In the genomic region with DNA sequence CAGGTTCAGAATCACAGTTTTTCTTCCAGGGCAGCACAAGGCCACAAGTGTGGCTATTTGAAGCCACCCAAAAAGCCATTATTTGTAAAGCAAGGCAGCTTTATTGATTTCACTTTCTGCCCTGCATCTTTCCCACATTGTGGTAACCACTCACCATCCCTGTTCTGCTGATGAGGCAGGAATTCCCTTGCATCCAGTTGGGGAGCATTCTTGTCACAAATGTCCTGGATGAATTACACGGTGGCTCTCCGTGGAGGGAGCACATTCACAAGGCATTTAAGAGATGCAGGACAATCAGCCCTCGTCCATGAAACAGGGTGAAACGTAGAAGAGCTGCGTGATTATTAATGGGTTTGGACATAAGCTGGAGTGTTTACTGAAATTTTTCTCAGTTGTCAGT, we compare ENCODE assay signal across 25 cellular contexts.
DNase-seq lines count a peak whose midpoint lies in the region; ATAC-seq and TF ChIP-seq lines count a peak whose summit lies in the region.
"Had no signal": no experiment of that assay in that cellular context is flagged by ENCODE, and none has a peak within 500 bp of the region (broad histone marks: within the 10 kb centered on the region; RNA-seq: fewer than 3 reads in every experiment).

No MANE protein-coding gene starts in this region.

- peaks cover 72 to 73% of the 10 kb centered on the region in 2 donors for H3K4me1 Mint-ChIP-seq in natural killer cell

- H3K27ac Mint-ChIP-seq in natural killer cell, result peak overlapping the region; percentile 90 to 93

- intact Hi-C loops in natural killer cell (cut with micrococcal nuclease), result no loop called here

- ATAC-seq in natural killer cell (no peak), HG03342 (IDR thresholded peaks at IDR 0.05; ENCODE audit: unreplicated experiment) (no peak), GM19324 (IDR thresholded peaks at IDR 0.05; ENCODE audit: low FRiP score, unreplicated experiment) (no peak), HG03571 (IDR thresholded peaks at IDR 0.05; ENCODE audit: unreplicated experiment) (no peak)

- peak overlapping the region; percentile 99 for H3K27ac ChIP-seq in cingulate gyrus (ENCODE audit: low read depth, low read length)
- H3K27ac ChIP-seq: 22Rv1, C4-2B, HL-60, KMS-11, RWPE1, SK-N-MC had no signal

- no peak for TF ChIP-seq CTCF in natural killer cell (IDR thresholded peaks at IDR 0.05)

- H3K27me3 Mint-ChIP-seq in natural killer cell (ENCODE audit: low read depth in 2 of 2), result no peaks in the 10 kb centered on the region
- H3K27me3 Mint-ChIP-seq: CD8-positive, alpha-beta memory T cell had no signal

- H3K9me3 Mint-ChIP-seq in natural killer cell, result no peaks in the 10 kb centered on the region
- H3K9me3 Mint-ChIP-seq: CD8-positive, alpha-beta memory T cell had no signal

- H3K4me3 Mint-ChIP-seq in natural killer cell, result no peak overlapping the region

- DNase-seq in DMS53 (lab: John Stamatoyannopoulos, UW), result peak; percentile 11
- no peak for DNase-seq in DMS53 treated with DMSO at 0.1 percent for 48 hours (lab: John Stamatoyannopoulos, UW; ENCODE audit: unreplicated experiment)
- no peak for DNase-seq in natural killer cell
- no peak for DNase-seq in A172 (ENCODE audit: low spot score)
- DNase-seq: Calu3; CD8-positive, alpha-beta memory T cell; EL; GF-D8; NCI-H1105; NCI-H146; NCI-H2029; NCI-H2227 treated with DMSO at 0.1 percent for 48 hours; NCI-H510A; NCI-H748 treated with DMSO at 0.1 percent for 48 hours; SHP77 treated with DMSO at 0.1 percent for 48 hours had no signal

- no peaks in the 10 kb centered on the region for H3K36me3 Mint-ChIP-seq in natural killer cell
